Comparison of ENCODE assay signal across 8 cellular contexts in genomic region chr3:124620600-124621063, GRCh38.
DNase-seq lines count a peak whose midpoint lies in the region; ATAC-seq, FAIRE-seq and TF ChIP-seq lines count a peak whose summit lies in the region.

No MANE protein-coding gene starts in this region.

- H3K27me3 ChIP-seq in H9 (ENCODE audit: insufficient read depth, low read length) (no peaks in the 10 kb centered on the region), NT2/D1 (ENCODE audit: insufficient read depth, insufficient read length) (no peaks in the 10 kb centered on the region), astrocyte (ENCODE audit: insufficient read depth, low read length) (peaks cover 3% of the 10 kb centered on the region)

- H3K14ac ChIP-seq in H9 (ENCODE audit: insufficient read depth, low read length) = no peak overlapping the region

- H2AFZ ChIP-seq in H9 (ENCODE audit: low read length) (no peak overlapping the region), astrocyte (ENCODE audit: low read depth, low read length) (no peak overlapping the region)

- WGBS in H9 (ENCODE audit: extremely low coverage, insufficient read length, low lambda C conversion rate) = no CpG with 5 or more reads among the region's 6 CpGs
- 67 to 100% methylated on average over 1 to 3 of the region's 6 CpGs for WGBS in mesodermal cell (ENCODE audit: insufficient coverage in 2 of 2), 2 experiments

- ATAC-seq in HG03469 (IDR thresholded peaks at IDR 0.05; ENCODE audit: unreplicated experiment) (no peak), GM19023 (IDR thresholded peaks at IDR 0.05; ENCODE audit: unreplicated experiment) (no peak)

- H3K4me1 ChIP-seq in H9 (ENCODE audit: insufficient read depth, low read length) (no peaks in the 10 kb centered on the region), NT2/D1 (ENCODE audit: insufficient read depth, insufficient read length) (no peaks in the 10 kb centered on the region), astrocyte (ENCODE audit: insufficient read depth, low read length) (peaks cover 7% of the 10 kb centered on the region), mesodermal cell (ENCODE audit: control insufficient read depth, insufficient read depth, low read length, poor library complexity, severe bottlenecking) (peaks cover 18% of the 10 kb centered on the region)

- H3K9me3 ChIP-seq in H9 (ENCODE audit: control insufficient read depth, low read depth, low read length) (no peaks in the 10 kb centered on the region), NT2/D1 (ENCODE audit: insufficient read depth, low read length) (no peaks in the 10 kb centered on the region), astrocyte (ENCODE audit: insufficient read depth, low read depth, low read length) (no peaks in the 10 kb centered on the region), mesodermal cell (ENCODE audit: control insufficient read depth, low read length) (peaks cover 7% of the 10 kb centered on the region)

- no peak overlapping the region for H4K8ac ChIP-seq in H9 (replicated peaks; ENCODE audit: insufficient read length, low read depth, low read length)

- peak; percentile 28 for DNase-seq in COLO829 (ENCODE audit: low spot score)
- DNase-seq in H9 = no peak
- peak; percentile 18 for DNase-seq in NT2/D1 (ENCODE audit: low read depth, low spot score)
- peak; percentile 14 for DNase-seq in astrocyte (ENCODE audit: low read depth)
- DNase-seq in NCI-H146 treated with DMSO at 0.1 percent for 48 hours (lab: John Stamatoyannopoulos, UW; ENCODE audit: unreplicated experiment) = no peak

- H3K4me2 ChIP-seq in H9 (ENCODE audit: insufficient read depth, insufficient read length, low read length) = no peak overlapping the region
- H3K4me2 ChIP-seq in astrocyte (ENCODE audit: low read length) = no peak overlapping the region

- no peaks in the 10 kb centered on the region for H3K9me3 Mint-ChIP-seq in H9
- H3K9me3 Mint-ChIP-seq in astrocyte (ENCODE audit: unreplicated experiment) = no peaks in the 10 kb centered on the region

- H2BK12ac ChIP-seq in H9 (ENCODE audit: insufficient read length, low read depth, low read length) = no peak overlapping the region

- H3K4me3 ChIP-seq in NT2/D1 (ENCODE audit: insufficient read length, low read depth) (no peak overlapping the region), astrocyte (ENCODE audit: insufficient read depth, low read depth, low read length) (no peak overlapping the region), mesodermal cell (ENCODE audit: extremely low read depth, insufficient read depth, low read length, poor library complexity, severe bottlenecking) (no peak overlapping the region)

- H4K20me1 ChIP-seq in H9 (ENCODE audit: control insufficient read depth, insufficient read depth, insufficient read length) (no peaks in the 10 kb centered on the region), astrocyte (ENCODE audit: insufficient read depth, low read length) (no peaks in the 10 kb centered on the region)

- no peak overlapping the region for H4K91ac ChIP-seq in H9 (ENCODE audit: insufficient read length, low read depth, low read length)

- H3K27ac Mint-ChIP-seq in H9 (peak overlapping the region in 2 of 3 experiments; percentile 19 to 40; a peak in 2 of 7 replicates), astrocyte (ENCODE audit: unreplicated experiment) (no peak overlapping the region)

- H3T11ph ChIP-seq in H9 (ENCODE audit: low read length) = no peak overlapping the region

- H3K56ac ChIP-seq in H9 (ENCODE audit: insufficient read length, low read depth, low read length) = no peak overlapping the region

- H3K18ac ChIP-seq in H9 (ENCODE audit: insufficient read length, low read depth, low read length) = no peak overlapping the region

- no peaks in the 10 kb centered on the region for H3K36me3 ChIP-seq in NT2/D1 (ENCODE audit: insufficient read depth, insufficient read length, low read length)
- no peaks in the 10 kb centered on the region for H3K36me3 ChIP-seq in astrocyte (ENCODE audit: insufficient read depth, low read length)
- H3K36me3 ChIP-seq in mesodermal cell (ENCODE audit: control insufficient read depth, insufficient read depth, low read length) = peaks cover 5% of the 10 kb centered on the region

- H2BK20ac ChIP-seq in H9 (ENCODE audit: low read depth, low read length, poor library complexity, severe bottlenecking) = no peak overlapping the region

- TF ChIP-seq CTCF in H9 (conservative IDR thresholded peaks at IDR 0.05) = no peak
- no peak for TF ChIP-seq CTCF in astrocyte (IDR thresholded peaks at IDR 0.05; ENCODE audit: insufficient read depth, low read depth, low read length)

- no peak overlapping the region for H3K4me3 Mint-ChIP-seq in H9
- H3K4me3 Mint-ChIP-seq in astrocyte (ENCODE audit: unreplicated experiment) = no peak overlapping the region

- H3K27me3 Mint-ChIP-seq in H9 (ENCODE audit: low read depth) (no peaks in the 10 kb centered on the region), astrocyte (ENCODE audit: low read depth, unreplicated experiment) (peaks cover 2% of the 10 kb centered on the region)

- H2BK15ac ChIP-seq in H9 (ENCODE audit: low read depth, low read length) = no peak overlapping the region

- H3K4me1 Mint-ChIP-seq in H9 = peaks cover 4 to 6% of the 10 kb centered on the region in 2 experiments
- H3K4me1 Mint-ChIP-seq in astrocyte (ENCODE audit: low read depth, unreplicated experiment) = peaks cover 14% of the 10 kb centered on the region

- H3K9ac ChIP-seq in H9 (ENCODE audit: extremely low read depth, insufficient read length, low read length) (no peak overlapping the region), NT2/D1 (ENCODE audit: insufficient read length, low read depth) (no peak overlapping the region), astrocyte (ENCODE audit: low read length) (no peak overlapping the region)

- no peak overlapping the region for H2BK5ac ChIP-seq in H9 (ENCODE audit: insufficient read length, low read length)

- H3K79me2 ChIP-seq in H9 (ENCODE audit: insufficient read depth, low read length) (no peaks in the 10 kb centered on the region), astrocyte (ENCODE audit: insufficient read depth, low read length) (no peaks in the 10 kb centered on the region)

- H4K5ac ChIP-seq in H9 (ENCODE audit: insufficient read length, low read depth, low read length) = no peak overlapping the region

- H3K23me2 ChIP-seq in H9 (ENCODE audit: insufficient read length, low read depth, low read length, poor library complexity, severe bottlenecking) = no peaks in the 10 kb centered on the region

- H3K79me1 ChIP-seq in H9 (ENCODE audit: insufficient read depth, low read depth, low read length, poor library complexity, severe bottlenecking) = no peaks in the 10 kb centered on the region

- H3K36me3 Mint-ChIP-seq in H9 (ENCODE audit: insufficient read depth in 1 of 3, low read depth in 3 of 3) = no peaks in the 10 kb centered on the region
- H3K36me3 Mint-ChIP-seq in astrocyte (ENCODE audit: low read depth, unreplicated experiment) = no peaks in the 10 kb centered on the region

- no peak overlapping the region for H3K23ac ChIP-seq in H9 (ENCODE audit: insufficient read length, low read depth, low read length)

- H3K27ac ChIP-seq in H9 (ENCODE audit: insufficient read length, low read depth, low read length) = no peak overlapping the region
- H3K27ac ChIP-seq in astrocyte (ENCODE audit: low read depth, low read length) = no peak overlapping the region
- peak overlapping the region; percentile 80 for H3K27ac ChIP-seq in mesodermal cell (ENCODE audit: low read depth, low read length, severe bottlenecking)

- H2BK120ac ChIP-seq in H9 (ENCODE audit: low read depth, low read length, poor library complexity, severe bottlenecking) = no peak overlapping the region

- FAIRE-seq in astrocyte (lab: Jason Lieb, UNC) = no peak

- H3K4ac ChIP-seq in H9 (ENCODE audit: low read depth, low read length) = no peak overlapping the region

- H2AK5ac ChIP-seq in H9 (ENCODE audit: insufficient read length, low read length) = no peak overlapping the region

Comparison
In these comparisons a context has a peak if more than half of its experiments do, and no peak if none do; other contexts are left out.
1. DNase-seq: peak in COLO829 (single experiment), NT2/D1 (single experiment) and astrocyte (single experiment); none in H9 (single experiment) and NCI-H146 treated with DMSO at 0.1 percent for 48 hours (single experiment).